In genomic region chr19:2232286-2233151, GRCh38 we compare ENCODE assay signal across 15 cellular contexts. TPM values are rescaled to one million over a fixed set of nuclear protein-coding genes. Genes with fewer than 3 reads are reported as not detected.
DNase-seq lines count a peak whose midpoint lies in the region; ATAC-seq and TF ChIP-seq lines count a peak whose summit lies in the region.
"Had no signal": no experiment of that assay in that cellular context is flagged by ENCODE, and none has a peak within 500 bp of the region (broad histone marks: within the 10 kb centered on the region; RNA-seq: fewer than 3 reads in every experiment).

No MANE protein-coding gene starts in this region.

- peaks cover 5% of the 10 kb centered on the region; the same call in 1 of the 2 replicates for H3K79me2 ChIP-seq in H9 (ENCODE audit: insufficient read depth, low read length)
- peaks cover 31% of the 10 kb centered on the region for H3K79me2 ChIP-seq in neural progenitor cell (ENCODE audit: low read depth)

- peaks cover 34% of the 10 kb centered on the region for H3K36me3 Mint-ChIP-seq in CD4-positive, alpha-beta T cell (ENCODE audit: low read depth)
- H3K36me3 Mint-ChIP-seq in H9 (ENCODE audit: insufficient read depth in 1 of 3, low read depth in 3 of 3) (peaks cover 8 to 49% (median 34%) of the 10 kb centered on the region in 3 experiments), neural progenitor cell (peaks cover 10% of the 10 kb centered on the region)
- peaks cover 40% of the 10 kb centered on the region for H3K36me3 Mint-ChIP-seq in activated T-helper 2 cell treated with anti-CD3 and anti-CD28 coated beads, Interferon-gamma antibody, Interleukin-2, Interleukin-4, amounts not matched to agents 10 μg/mL and 5 μg/mL and 100 μg/mL, durations not matched to agents 14 hours and 24 hours and 36 hours (ENCODE audit: low read depth)

- H4K8ac ChIP-seq in H9 (replicated peaks; ENCODE audit: insufficient read length, low read depth, low read length): no peak overlapping the region

- no peak overlapping the region for H2AK5ac ChIP-seq in H9 (ENCODE audit: insufficient read length, low read length)

- no peak for DNase-seq in CD4-positive, alpha-beta T cell
- DNase-seq in H9 (no peak), neural progenitor cell (ENCODE audit: low spot score) (no peak), colonic mucosa (no peak), GDM1 (lab: John Stamatoyannopoulos, UW) (no peak)
- DNase-seq in activated T-helper 2 cell treated with anti-CD3 and anti-CD28 coated beads, Interferon-gamma antibody, Interleukin-2, Interleukin-4, amounts not matched to agents 10 μg/mL and 5 μg/mL and 100 μg/mL, durations not matched to agents 14 hours and 24 hours and 36 hours (ENCODE audit: low spot score): no peak
- DNase-seq: heart left ventricle, kidney, NCI-H1436 treated with DMSO at 0.1 percent for 48 hours had no signal

- no peak overlapping the region for H3K9ac ChIP-seq in H9 (ENCODE audit: extremely low read depth, insufficient read length, low read length)
- H3K9ac ChIP-seq in neural progenitor cell: no peak overlapping the region
- no peak overlapping the region for H3K9ac ChIP-seq in colonic mucosa (ENCODE audit: low read depth in 2 of 2, low read length in 2 of 2)

- H3K79me1 ChIP-seq in H9 (ENCODE audit: insufficient read depth, low read depth, low read length, poor library complexity, severe bottlenecking): no peaks in the 10 kb centered on the region

- H3T11ph ChIP-seq in H9 (ENCODE audit: low read length): no peak overlapping the region

- intact Hi-C loops in CD4-positive, alpha-beta T cell (cut with DNase I, micrococcal nuclease): loop anchor here (10.0 kb wide), 2 partner anchors 218 to 382 kb away; partner anchors contain the start of gene BTBD2 (in 1 of the 2)
- intact Hi-C loops in activated T-helper 2 cell treated with anti-CD3 and anti-CD28 coated beads, Interferon-gamma antibody, Interleukin-2, Interleukin-4, amounts not matched to agents 10 μg/mL and 5 μg/mL and 100 μg/mL, durations not matched to agents 14 hours and 24 hours and 36 hours (cut with micrococcal nuclease): no loop called here
- intact Hi-C loops in colonic mucosa (cut with DNase I): loop anchor here (10.0 kb wide), 1 partner anchor 68 kb away; the partner anchor contains the start of gene DOT1L

- H3K4me1 Mint-ChIP-seq in CD4-positive, alpha-beta T cell (ENCODE audit: low read depth): peaks cover 23% of the 10 kb centered on the region
- H3K4me1 Mint-ChIP-seq in H9: peaks cover 7 to 12% of the 10 kb centered on the region in 2 experiments
- peaks cover 10% of the 10 kb centered on the region for H3K4me1 Mint-ChIP-seq in activated T-helper 2 cell treated with anti-CD3 and anti-CD28 coated beads, Interferon-gamma antibody, Interleukin-2, Interleukin-4, amounts not matched to agents 10 μg/mL and 5 μg/mL and 100 μg/mL, durations not matched to agents 14 hours and 24 hours and 36 hours (ENCODE audit: low read depth)
- H3K4me1 Mint-ChIP-seq in neural progenitor cell: peaks cover 18% of the 10 kb centered on the region

- H2BK20ac ChIP-seq in H9 (ENCODE audit: low read depth, low read length, poor library complexity, severe bottlenecking): no peak overlapping the region

- H3K9me3 ChIP-seq in CD4-positive, alpha-beta T cell (ENCODE audit: control insufficient read depth, low read length): no peaks in the 10 kb centered on the region
- no peaks in the 10 kb centered on the region for H3K9me3 ChIP-seq in H9 (ENCODE audit: control insufficient read depth, low read depth, low read length)
- no peaks in the 10 kb centered on the region for H3K9me3 ChIP-seq in neural progenitor cell (ENCODE audit: low read depth)
- H3K9me3 ChIP-seq in colonic mucosa: no peaks in the 10 kb centered on the region
- H3K9me3 ChIP-seq: heart left ventricle, vagina had no signal

- H3K4me2 ChIP-seq in H9 (ENCODE audit: insufficient read depth, insufficient read length, low read length) (no peak overlapping the region), neural progenitor cell (no peak overlapping the region)

- H3K27ac Mint-ChIP-seq in CD4-positive, alpha-beta T cell: no peak overlapping the region
- H3K27ac Mint-ChIP-seq in H9: peak overlapping the region in 1 of 3 experiments; percentile 84; a peak in 3 of 7 replicates
- no peak overlapping the region for H3K27ac Mint-ChIP-seq in activated T-helper 2 cell treated with anti-CD3 and anti-CD28 coated beads, Interferon-gamma antibody, Interleukin-2, Interleukin-4, amounts not matched to agents 10 μg/mL and 5 μg/mL and 100 μg/mL, durations not matched to agents 14 hours and 24 hours and 36 hours
- peak overlapping the region; percentile 50 for H3K27ac Mint-ChIP-seq in neural progenitor cell

- no peak overlapping the region for H2AFZ ChIP-seq in H9 (ENCODE audit: low read length)
- H2AFZ ChIP-seq in neural progenitor cell (replicated peaks): no peak overlapping the region

- H2BK12ac ChIP-seq in H9 (ENCODE audit: insufficient read length, low read depth, low read length): no peak overlapping the region

- H3K18ac ChIP-seq in H9 (ENCODE audit: insufficient read length, low read depth, low read length): no peak overlapping the region

- no peak overlapping the region for H4K5ac ChIP-seq in H9 (ENCODE audit: insufficient read length, low read depth, low read length)

- no peak overlapping the region for H3K27ac ChIP-seq in CD4-positive, alpha-beta T cell (ENCODE audit: low read depth, low read length)
- H3K27ac ChIP-seq in H9 (ENCODE audit: insufficient read length, low read depth, low read length) (no peak overlapping the region), neural progenitor cell (peak overlapping the region; percentile 13), colonic mucosa (no peak overlapping the region)
- H3K27ac ChIP-seq: C4-2B, epithelial cell of prostate, vagina had no signal

- TF ChIP-seq CTCF in CD4-positive, alpha-beta T cell (IDR thresholded peaks at IDR 0.05): no peak
- TF ChIP-seq CTCF in H9 (conservative IDR thresholded peaks at IDR 0.05) (no peak), neural progenitor cell (IDR thresholded peaks at IDR 0.05) (no peak), colonic mucosa (IDR thresholded peaks at IDR 0.05) (no peak)

- no peak overlapping the region for H2BK15ac ChIP-seq in H9 (ENCODE audit: low read depth, low read length)

- peaks cover 4% of the 10 kb centered on the region for H3K27me3 Mint-ChIP-seq in CD4-positive, alpha-beta T cell
- H3K27me3 Mint-ChIP-seq in H9 (ENCODE audit: low read depth): no peaks in the 10 kb centered on the region; the same call in 1 of the 2 replicates
- no peaks in the 10 kb centered on the region for H3K27me3 Mint-ChIP-seq in activated T-helper 2 cell treated with anti-CD3 and anti-CD28 coated beads, Interferon-gamma antibody, Interleukin-2, Interleukin-4, amounts not matched to agents 10 μg/mL and 5 μg/mL and 100 μg/mL, durations not matched to agents 14 hours and 24 hours and 36 hours (ENCODE audit: low read depth)
- peaks cover 11% of the 10 kb centered on the region for H3K27me3 Mint-ChIP-seq in neural progenitor cell (ENCODE audit: insufficient read depth, low read depth)

- POLR2A ChIA-PET in CD4-positive, alpha-beta T cell (lab: Charles Lee): no interaction called here

- no CpG with 5 or more reads among the region's 30 CpGs for WGBS in H9 (ENCODE audit: extremely low coverage, insufficient read length, low lambda C conversion rate)

- H2BK120ac ChIP-seq in H9 (ENCODE audit: low read depth, low read length, poor library complexity, severe bottlenecking): no peak overlapping the region

- H3K23me2 ChIP-seq in H9 (ENCODE audit: insufficient read length, low read depth, low read length, poor library complexity, severe bottlenecking): peaks cover 9% of the 10 kb centered on the region

- ATAC-seq in CD4-positive, alpha-beta T cell (ENCODE audit: poor library complexity): no peak
- ATAC-seq in esophagus mucosa: no peak
- ATAC-seq: heart left ventricle had no signal

- H3K27me3 ChIP-seq in CD4-positive, alpha-beta T cell (ENCODE audit: control insufficient read depth, insufficient read depth, low read length): no peaks in the 10 kb centered on the region
- H3K27me3 ChIP-seq in H9 (ENCODE audit: insufficient read depth, low read length) (no peaks in the 10 kb centered on the region), neural progenitor cell (no peaks in the 10 kb centered on the region), colonic mucosa (no peaks in the 10 kb centered on the region)
- H3K27me3 ChIP-seq: heart left ventricle, vagina had no signal

- H3K23ac ChIP-seq in H9 (ENCODE audit: insufficient read length, low read depth, low read length): no peak overlapping the region

- H4K91ac ChIP-seq in H9 (ENCODE audit: insufficient read length, low read depth, low read length): no peak overlapping the region

- H3K14ac ChIP-seq in H9 (ENCODE audit: insufficient read depth, low read length): no peak overlapping the region

- H3K36me3 ChIP-seq in neural progenitor cell (no peaks in the 10 kb centered on the region), colonic mucosa (peaks cover 4% of the 10 kb centered on the region)

- no peaks in the 10 kb centered on the region for H3K9me3 Mint-ChIP-seq in CD4-positive, alpha-beta T cell
- H3K9me3 Mint-ChIP-seq in H9 (peaks cover 0 to 1% of the 10 kb centered on the region in 2 experiments; a peak in 1 of 5 replicates), neural progenitor cell (no peaks in the 10 kb centered on the region)
- H3K9me3 Mint-ChIP-seq in activated T-helper 2 cell treated with anti-CD3 and anti-CD28 coated beads, Interferon-gamma antibody, Interleukin-2, Interleukin-4, amounts not matched to agents 10 μg/mL and 5 μg/mL and 100 μg/mL, durations not matched to agents 14 hours and 24 hours and 36 hours: no peaks in the 10 kb centered on the region

- H2BK5ac ChIP-seq in H9 (ENCODE audit: insufficient read length, low read length): no peak overlapping the region

- peaks cover 20% of the 10 kb centered on the region for H3F3A ChIP-seq in neural progenitor cell (ENCODE audit: low read depth)

- H3K4me1 ChIP-seq in H9 (ENCODE audit: insufficient read depth, low read length) (no peaks in the 10 kb centered on the region; the same call in 1 of the 2 replicates), neural progenitor cell (peaks cover 9% of the 10 kb centered on the region), colonic mucosa (peaks cover 11% of the 10 kb centered on the region)

- H3K4me3 Mint-ChIP-seq in CD4-positive, alpha-beta T cell: peak overlapping the region; percentile 51
- H3K4me3 Mint-ChIP-seq in H9: peak overlapping the region; percentile 12 to 48; a peak in 1 of 5 replicates
- H3K4me3 Mint-ChIP-seq in activated T-helper 2 cell treated with anti-CD3 and anti-CD28 coated beads, Interferon-gamma antibody, Interleukin-2, Interleukin-4, amounts not matched to agents 10 μg/mL and 5 μg/mL and 100 μg/mL, durations not matched to agents 14 hours and 24 hours and 36 hours (ENCODE audit: low read depth): peak overlapping the region; percentile 2
- H3K4me3 Mint-ChIP-seq in neural progenitor cell: peak overlapping the region; percentile 35

- CTCF ChIA-PET in CD4-positive, alpha-beta T cell (lab: Charles Lee): no interaction called here

- no peak overlapping the region for H3K4ac ChIP-seq in H9 (ENCODE audit: low read depth, low read length)

- no peak overlapping the region for H3K56ac ChIP-seq in H9 (ENCODE audit: insufficient read length, low read depth, low read length)

- no peak overlapping the region for H3K4me3 ChIP-seq in neural progenitor cell
- no peak overlapping the region for H3K4me3 ChIP-seq in colonic mucosa
- H3K4me3 ChIP-seq: heart left ventricle, vagina had no signal

- H4K20me1 ChIP-seq in H9 (ENCODE audit: control insufficient read depth, insufficient read depth, insufficient read length) (no peaks in the 10 kb centered on the region), neural progenitor cell (ENCODE audit: low read depth) (peaks cover 33% of the 10 kb centered on the region)

RNA-seq across cellular contexts. Expression of gene PLEKHJ1, which starts 3.6 kb away (rescaled TPM):
- total RNA-seq in CD4-positive, alpha-beta T cell: 10 to 100 TPM; 21.4 to 23.2 TPM
- 139 and 148 TPM in 2 replicates for total RNA-seq in H9 (2021)
- total RNA-seq in activated T-helper 2 cell treated with anti-CD3 and anti-CD28 coated beads, Interferon-gamma antibody, Interleukin-2, Interleukin-4, amounts not matched to agents 10 μg/mL and 5 μg/mL and 100 μg/mL, durations not matched to agents 14 hours and 24 hours and 36 hours: 75.7 and 77.2 TPM in 2 replicates
- total RNA-seq in neural progenitor cell (ENCODE audit: low replicate concordance): 77.6 and 145 TPM in 2 replicates
- 100 to 1,000 TPM; 176 to 238 TPM for total RNA-seq in colonic mucosa
- 48.9 TPM for total RNA-seq in esophagus mucosa

RNA-seq across cellular contexts. Expression of gene SF3A2, which starts 4.1 kb away (rescaled TPM):
- total RNA-seq in CD4-positive, alpha-beta T cell: 100 to 1,000 TPM; 186 to 194 TPM
- 166 and 167 TPM in 2 replicates for total RNA-seq in H9 (2021)
- total RNA-seq in activated T-helper 2 cell treated with anti-CD3 and anti-CD28 coated beads, Interferon-gamma antibody, Interleukin-2, Interleukin-4, amounts not matched to agents 10 μg/mL and 5 μg/mL and 100 μg/mL, durations not matched to agents 14 hours and 24 hours and 36 hours: 153 and 154 TPM in 2 replicates
- 14.4 and 50.7 TPM in 2 replicates for total RNA-seq in neural progenitor cell (ENCODE audit: low replicate concordance)
- 10 to 100 TPM; 60.9 to 99.8 TPM for total RNA-seq in colonic mucosa
- total RNA-seq in esophagus mucosa: 45.4 TPM

RNA-seq across cellular contexts. Expression of gene AMH, which starts 16.6 kb away (rescaled TPM):
- 1 to 10 TPM; 3.3 to 3.5 TPM for total RNA-seq in CD4-positive, alpha-beta T cell
- total RNA-seq in H9 (2021) (70.2 and 70.7 TPM in 2 replicates), neural progenitor cell (ENCODE audit: low replicate concordance) (3.5 and 22.4 TPM in 2 replicates), colonic mucosa (1 to 10 TPM in 1 of 2 donors, under 1 TPM in 1; 0.90 to 5.1 TPM), esophagus mucosa (0.56 TPM)
- 4.3 TPM in 2 replicates for total RNA-seq in activated T-helper 2 cell treated with anti-CD3 and anti-CD28 coated beads, Interferon-gamma antibody, Interleukin-2, Interleukin-4, amounts not matched to agents 10 μg/mL and 5 μg/mL and 100 μg/mL, durations not matched to agents 14 hours and 24 hours and 36 hours

RNA-seq across cellular contexts. Expression of gene JSRP1, which starts 23.7 kb away (rescaled TPM):
- under 1 TPM; 0.56 to 0.58 TPM for total RNA-seq in CD4-positive, alpha-beta T cell
- total RNA-seq in H9 (2021) (0.90 and 1.1 TPM in 2 replicates), neural progenitor cell (ENCODE audit: low replicate concordance) (0.12 TPM in 1 of 2 replicates, not detected in the other), colonic mucosa (1 to 10 TPM in 1 of 2 donors, under 1 TPM in 1; 0.64 to 1.3 TPM), esophagus mucosa (not detected)
- total RNA-seq in activated T-helper 2 cell treated with anti-CD3 and anti-CD28 coated beads, Interferon-gamma antibody, Interleukin-2, Interleukin-4, amounts not matched to agents 10 μg/mL and 5 μg/mL and 100 μg/mL, durations not matched to agents 14 hours and 24 hours and 36 hours: 0.21 and 0.67 TPM in 2 replicates
- total RNA-seq: osteocyte, vagina had no signal

RNA-seq across cellular contexts. Expression of gene PEAK3, which starts 49.5 kb away (rescaled TPM):
- total RNA-seq in CD4-positive, alpha-beta T cell: not detected
- total RNA-seq in H9 (2021): not detected in 2 replicates
- total RNA-seq in activated T-helper 2 cell treated with anti-CD3 and anti-CD28 coated beads, Interferon-gamma antibody, Interleukin-2, Interleukin-4, amounts not matched to agents 10 μg/mL and 5 μg/mL and 100 μg/mL, durations not matched to agents 14 hours and 24 hours and 36 hours: 0.11 and 0.18 TPM in 2 replicates
- total RNA-seq in neural progenitor cell (ENCODE audit: low replicate concordance): not detected in 2 replicates
- total RNA-seq in colonic mucosa: under 1 TPM; 0.29 to 0.72 TPM
- total RNA-seq in esophagus mucosa: 0.08 TPM
- total RNA-seq: skeletal muscle tissue had no signal
